ENCODE assay signal across 25 cellular contexts in the genomic region with DNA sequence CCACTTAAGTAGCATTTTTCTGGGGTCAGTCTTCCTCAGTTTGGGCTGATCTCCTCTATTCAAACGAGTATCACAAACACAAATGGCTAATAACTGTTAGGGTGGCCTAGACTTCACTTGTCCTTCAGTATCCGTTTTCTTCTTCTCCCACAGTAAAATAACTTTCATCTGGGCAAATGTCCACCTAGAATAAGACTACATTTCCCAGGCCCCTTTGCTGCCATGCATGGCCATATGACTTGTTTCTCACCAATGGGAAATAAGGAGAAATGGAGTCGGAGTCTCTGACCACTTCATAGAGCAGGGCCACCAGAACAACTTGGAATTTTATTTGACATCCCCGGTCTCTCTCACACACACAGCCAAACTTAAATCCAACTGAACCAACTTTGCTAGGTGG.
"Had no signal": no experiment of that assay in that cellular context is flagged by ENCODE, and none has a peak within 500 bp of the region (broad histone marks: within the 10 kb centered on the region; RNA-seq: fewer than 3 reads in every experiment).

No MANE protein-coding gene starts in this region.

- H3K4me3 ChIP-seq: esophagus muscularis mucosa, thoracic aorta, vagina had no signal

- H3K36me3 Mint-ChIP-seq: activated naive CD4-positive, alpha-beta T cell treated with anti-CD3 and anti-CD28 coated beads, Interleukin-2, amount 50 U/mL, for 72 hours; natural killer cell had no signal

- FAIRE-seq: colon, frontal cortex had no signal

- H3K9me3 ChIP-seq: esophagus muscularis mucosa, spleen, thoracic aorta, vagina had no signal

- ATAC-seq: activated naive CD4-positive, alpha-beta T cell treated with anti-CD3 and anti-CD28 coated beads, Interleukin-2, amount 50 U/mL, for 72 hours; left ventricle myocardium superior; natural killer cell had no signal

- H3K27ac Mint-ChIP-seq: activated naive CD4-positive, alpha-beta T cell treated with anti-CD3 and anti-CD28 coated beads, Interleukin-2, amount 50 U/mL, for 72 hours; brain; natural killer cell; type B pancreatic cell had no signal

- H3K4me1 ChIP-seq: esophagus muscularis mucosa, vagina had no signal

- H3K4me1 Mint-ChIP-seq: brain had no signal

- H3K27ac ChIP-seq: esophagus muscularis mucosa, thoracic aorta, vagina, WERI-Rb-1 had no signal

- H3K27me3 ChIP-seq: esophagus muscularis mucosa, spleen, vagina had no signal

- DNase-seq: activated CD4-positive, alpha-beta T cell treated with anti-CD3 and anti-CD28 coated beads for 1 hour; activated CD4-positive, alpha-beta T cell treated with anti-CD3 and anti-CD28 coated beads, Interleukin-2, amount 50 U/mL, for 1 hour; activated T-cell treated with anti-CD3 and anti-CD28 coated beads, Interleukin-2, amount 50 U/mL, for 1 hour; aorta; caudate nucleus; effector memory CD4-positive, alpha-beta T cell; glutamatergic neuron; hypothalamus; left ventricle myocardium superior; midbrain; natural killer cell; retina; spleen; stimulated activated CD4-positive, alpha-beta T cell treated with anti-CD3 and anti-CD28 coated beads, Interleukin-4, amount 100 ng/mL, for 1 hour; stimulated activated naive CD4-positive, alpha-beta T cell treated with Interleukin-2 at 50 U/mL for 16 hours; WERI-Rb-1 had no signal

- H3K36me3 ChIP-seq: spleen, thoracic aorta, WERI-Rb-1 had no signal

- H3K4me3 Mint-ChIP-seq: brain, natural killer cell, type B pancreatic cell had no signal

- H3K9me3 Mint-ChIP-seq: activated naive CD4-positive, alpha-beta T cell treated with anti-CD3 and anti-CD28 coated beads, Interleukin-2, amount 50 U/mL, for 72 hours; natural killer cell; type B pancreatic cell had no signal

- H3K27me3 Mint-ChIP-seq: progenitor cell of endocrine pancreas had no signal
